8 cellular contexts compared by ENCODE assay signal in genomic region chr19:48739835-48740704, GRCh38. TPM values are rescaled to one million over a fixed set of nuclear protein-coding genes. Genes with fewer than 3 reads are reported as not detected.
DNase-seq lines count a peak whose midpoint lies in the region; TF ChIP-seq lines count a peak whose summit lies in the region.

RASIP1 (minus strand) TSS chr19:48740610; CDS start chr19:48740282, 328 bp downstream.

- H3K36me3 ChIP-seq in adrenal gland (replicated peaks in 1 of 2) (no peaks in the 10 kb centered on the region), iPS-15b (ENCODE audit: control insufficient read depth, insufficient read depth, low read length) (no peaks in the 10 kb centered on the region), smooth muscle cell (ENCODE audit: low read depth) (no peaks in the 10 kb centered on the region)

- peak within 1 kb of the TSS; percentile 95 for H3K4me2 ChIP-seq in smooth muscle cell

- 35 to 64% (median 55%) methylated on average over 17 to 27 of the region's 27 CpGs for WGBS in adrenal gland, 4 donors
- WGBS in smooth muscle cell (ENCODE audit: low lambda C conversion rate), result 85% methylated on average over 26 of the region's 27 CpGs

- peak within 1 kb of the TSS; percentile 75 for H2AFZ ChIP-seq in smooth muscle cell (ENCODE audit: low read depth)

- H3K79me2 ChIP-seq in smooth muscle cell (ENCODE audit: low read depth), result no peaks in the 10 kb centered on the region

- intact Hi-C loops in adrenal gland (cut with DNase I), result loop anchor here in 1 of 2 donors (10.0 kb wide), 1 partner anchor 65 kb away; the partner anchor contains the start of gene NTN5

- CTCF ChIA-PET in HEK293T (lab: Yijun Ruan, JAX), result interaction anchor here (0.5 to 0.6 kb wide), 2 partner anchors 52 to 1886 kb away, joined by 3 to 4 read pairs; no protein-coding TSS in a partner anchor

- H3K27ac ChIP-seq in adrenal gland (peak within 1 kb of the TSS; percentile 22 to 93 (median 74)), smooth muscle cell (ENCODE audit: low read depth) (no peak within 1 kb of the TSS)

- DNase-seq in HEK293T (ENCODE audit: extremely low spot score) (no peak), adrenal gland (peak in 3 of 7 donors; percentile 52 to 66 (median 65)), smooth muscle cell (lab: John Stamatoyannopoulos, UW; ENCODE audit: unreplicated experiment) (no peak), cerebellar nuclear complex (lab: John Stamatoyannopoulos, UW) (no peak), hypothalamus (lab: John Stamatoyannopoulos, UW) (no peak), NCI-H1105 (lab: John Stamatoyannopoulos, UW) (no peak), T1000 (lab: John Stamatoyannopoulos, UW) (no peak)

- H3K27me3 ChIP-seq in adrenal gland, result no peaks in the 10 kb centered on the region
- peaks cover 19% of the 10 kb centered on the region for H3K27me3 ChIP-seq in iPS-15b (ENCODE audit: control insufficient read depth, insufficient read depth, low read length)
- H3K27me3 ChIP-seq in smooth muscle cell (ENCODE audit: low read depth), result no peaks in the 10 kb centered on the region

- no peak within 1 kb of the TSS for H3K9ac ChIP-seq in iPS-15b (ENCODE audit: low read depth, low read length)
- no peak within 1 kb of the TSS for H3K9ac ChIP-seq in smooth muscle cell (ENCODE audit: low read depth)

- TF ChIP-seq CTCF in adrenal gland (IDR thresholded peaks at IDR 0.05), result no peak
- no peak for TF ChIP-seq CTCF in smooth muscle cell (IDR thresholded peaks at IDR 0.05; ENCODE audit: borderline replicate concordance, insufficient read depth, poor library complexity, severe bottlenecking)

- H3K4me1 ChIP-seq in adrenal gland (replicated peaks in 1 of 2), result peaks cover 24 to 25% of the 10 kb centered on the region in 2 donors
- peaks cover 7% of the 10 kb centered on the region for H3K4me1 ChIP-seq in iPS-15b (ENCODE audit: control insufficient read depth, insufficient read depth, low read length)
- peaks cover 9% of the 10 kb centered on the region for H3K4me1 ChIP-seq in smooth muscle cell (ENCODE audit: low read depth)

- POLR2A ChIA-PET in HEK293T (lab: Yijun Ruan, JAX), result interaction anchor here (1.1 to 2.2 kb wide), 5 partner anchors 12 to 94 kb away, joined by 3 to 13 read pairs (median 4); partner anchors contain the start of gene CA11

- H3F3A ChIP-seq in smooth muscle cell (ENCODE audit: low read depth), result no peaks in the 10 kb centered on the region

- peak within 1 kb of the TSS in 2 of 4 donors; percentile 13 to 50 for H3K4me3 ChIP-seq in adrenal gland
- H3K4me3 ChIP-seq in iPS-15b (ENCODE audit: low read depth, low read length), result peak within 1 kb of the TSS; percentile 48
- peak within 1 kb of the TSS; percentile 55 for H3K4me3 ChIP-seq in smooth muscle cell

- peak in 1 of 2 donors; percentile 42 for TF ChIP-seq POLR2A in adrenal gland (IDR thresholded peaks at IDR 0.05)

- H3K9me3 ChIP-seq in adrenal gland (replicated peaks in 1 of 3), result no peaks in the 10 kb centered on the region
- H3K9me3 ChIP-seq in iPS-15b (ENCODE audit: control insufficient read depth, insufficient read depth, low read length), result no peaks in the 10 kb centered on the region
- no peaks in the 10 kb centered on the region for H3K9me3 ChIP-seq in smooth muscle cell (replicated peaks; ENCODE audit: low read depth)

- H4K20me1 ChIP-seq in smooth muscle cell (ENCODE audit: low read depth), result no peaks in the 10 kb centered on the region

TF ChIP-seq in HEK293T, 16 proteins besides CTCF, POLR2A, EP300 and RAD21:
- 0 out of 2 replicates have a peak, but pooled peaks have one; percentile 35 for TF ChIP-seq HDGF (IDR thresholded peaks at IDR 0.05; ENCODE audit: borderline replicate concordance)
- TF ChIP-seq ZNF384 (IDR thresholded peaks at IDR 0.05), result no peak

RNA-seq across cellular contexts. Expression of gene RASIP1, which starts in this region (rescaled TPM):
- total RNA-seq in adrenal gland, result 10 to 100 TPM; 13.3 to 23.1 (median 16.7) TPM
- 10 to 100 TPM in 2 of 3 donors, 1 to 10 TPM in 1; 5.1 to 38.9 (median 34.6) TPM for polyA plus RNA-seq in adrenal gland
- total RNA-seq in smooth muscle cell, result 0.27 and 0.81 TPM in 2 replicates
- 2.7 and 3.5 TPM in 2 replicates for polyA plus RNA-seq in smooth muscle cell
